Comparison of ENCODE assay signal across 31 cellular contexts in genomic region chr17:521561-522325, GRCh38.
DNase-seq lines count a peak whose midpoint lies in the region; ATAC-seq, FAIRE-seq and TF ChIP-seq lines count a peak whose summit lies in the region.
"Had no signal": no experiment of that assay in that cellular context is flagged by ENCODE, and none has a peak within 500 bp of the region (broad histone marks: within the 10 kb centered on the region; RNA-seq: fewer than 3 reads in every experiment).

No MANE protein-coding gene starts in this region.

- no peak for FAIRE-seq in astrocyte (lab: Jason Lieb, UNC)
- FAIRE-seq: bronchial epithelial cell, GM12891, small intestine, TTC549 had no signal

- H3K4me3 Mint-ChIP-seq in natural killer cell treated with Interleukin-12 subunit alpha and Interleukin-12 subunit beta and Interleukin-15 and Interleukin-18, amount 100 ng/mL, for 72 hours, result no peak overlapping the region
- H3K4me3 Mint-ChIP-seq in natural killer cell (no peak overlapping the region), astrocyte (ENCODE audit: unreplicated experiment) (peak overlapping the region; percentile 40)
- H3K4me3 Mint-ChIP-seq: activated CD8-positive, alpha-beta T cell treated with anti-CD3 and anti-CD28 coated beads, Interleukin-2, amount 10 ng/mL, durations not matched to agents 7 days and 5 days; CD8-positive, alpha-beta memory T cell; memory B cell; stimulated activated naive CD8-positive, alpha-beta T cell treated with anti-CD3 and anti-CD28 coated beads, Interleukin-15, amount 100 ng/mL, for 72 hours had no signal

- no peak overlapping the region for H3K4me3 ChIP-seq in astrocyte (ENCODE audit: insufficient read depth, low read depth, low read length)
- H3K4me3 ChIP-seq in uterus, result no peak overlapping the region
- H3K4me3 ChIP-seq: gastroesophageal sphincter, vagina had no signal

- H3K27ac Mint-ChIP-seq in natural killer cell treated with Interleukin-12 subunit alpha and Interleukin-12 subunit beta and Interleukin-15 and Interleukin-18, amount 100 ng/mL, for 72 hours, result peak overlapping the region; percentile 32 to 80
- H3K27ac Mint-ChIP-seq in natural killer cell (no peak overlapping the region), astrocyte (ENCODE audit: unreplicated experiment) (peak overlapping the region; percentile 93)
- H3K27ac Mint-ChIP-seq: memory B cell had no signal

- H3K36me3 Mint-ChIP-seq in natural killer cell treated with Interleukin-12 subunit alpha and Interleukin-12 subunit beta and Interleukin-15 and Interleukin-18, amount 100 ng/mL, for 72 hours, result no peaks in the 10 kb centered on the region
- H3K36me3 Mint-ChIP-seq in natural killer cell (peaks cover 5% of the 10 kb centered on the region), astrocyte (ENCODE audit: low read depth, unreplicated experiment) (peaks cover 20% of the 10 kb centered on the region)

- no peak for DNase-seq in natural killer cell treated with Interleukin-12 subunit alpha and Interleukin-12 subunit beta and Interleukin-15 and Interleukin-18, amount 100 ng/mL, for 72 hours (ENCODE audit: low spot score)
- DNase-seq in natural killer cell, result no peak
- DNase-seq in astrocyte (ENCODE audit: low read depth), result peak; percentile 71
- peak; percentile 83 for DNase-seq in iris pigment epithelial cell (ENCODE audit: low read depth)
- no peak for DNase-seq in NCI-H2107 (lab: John Stamatoyannopoulos, UW)
- no peak for DNase-seq in uterus
- DNase-seq in epidermal melanocyte (ENCODE audit: insufficient read length, low spot score), result no peak
- DNase-seq: activated CD4-positive, alpha-beta T cell treated with anti-CD3 and anti-CD28 coated beads for 1 hour; activated CD8-positive, alpha-beta T cell treated with anti-CD3 and anti-CD28 coated beads, Interleukin-2, amount 10 ng/mL, durations not matched to agents 7 days and 5 days; activated effector memory CD4-positive, alpha-beta T cell treated with anti-CD3 and anti-CD28 coated beads, Interleukin-2, amount 50 U/mL, for 16 hours; AML-193; CD8-positive, alpha-beta memory T cell; cortex of kidney; GOT3; hypothalamus; NCI-H1092 treated with DMSO at 0.1 percent for 48 hours; NCI-H187 treated with DMSO at 0.1 percent for 48 hours; SHP77 treated with DMSO at 0.1 percent for 48 hours; small intestine; stimulated activated CD4-positive, alpha-beta T cell treated with anti-CD3 and anti-CD28 coated beads, Interleukin-1b, Interleukin-23, amount 100 ng/mL, for 48 hours; stimulated activated CD8-positive, alpha-beta memory T cell treated with anti-CD3 and anti-CD28 coated beads, Interleukin-4, amount 100 ng/mL, for 48 hours; stimulated activated naive CD8-positive, alpha-beta T cell treated with anti-CD3 and anti-CD28 coated beads, Interleukin-15, amount 100 ng/mL, for 72 hours had no signal

- H3K79me2 ChIP-seq in astrocyte (ENCODE audit: insufficient read depth, low read length), result no peaks in the 10 kb centered on the region

- no peaks in the 10 kb centered on the region for H4K20me1 ChIP-seq in astrocyte (ENCODE audit: insufficient read depth, low read length)

- H2AFZ ChIP-seq in astrocyte (ENCODE audit: low read depth, low read length), result no peak overlapping the region

- H3K4me2 ChIP-seq in astrocyte (ENCODE audit: low read length), result peak overlapping the region; percentile 61

- ATAC-seq in natural killer cell treated with Interleukin-12 subunit alpha and Interleukin-12 subunit beta and Interleukin-15 and Interleukin-18, amount 100 ng/mL, for 72 hours, result no peak
- ATAC-seq in natural killer cell, result no peak
- ATAC-seq in HG02981 (IDR thresholded peaks at IDR 0.05; ENCODE audit: unreplicated experiment), result no peak
- ATAC-seq: activated CD8-positive, alpha-beta T cell treated with anti-CD3 and anti-CD28 coated beads, Interleukin-2, amount 10 ng/mL, durations not matched to agents 7 days and 5 days; gastroesophageal sphincter; left lobe of liver; Panc1; stimulated activated naive CD8-positive, alpha-beta T cell treated with anti-CD3 and anti-CD28 coated beads, Interleukin-15, amount 100 ng/mL, for 72 hours had no signal

- intact Hi-C loops in natural killer cell (cut with micrococcal nuclease) (no loop called here), uterus (cut with DNase I; ENCODE audit: low total_unique reads) (no loop called here)

- peak overlapping the region; percentile 63 for H3K27ac ChIP-seq in astrocyte (ENCODE audit: low read depth, low read length)
- peak overlapping the region in 1 of 2 donors; percentile 29 for H3K27ac ChIP-seq in uterus
- H3K27ac ChIP-seq: gastroesophageal sphincter, vagina had no signal

- no peaks in the 10 kb centered on the region for H3K27me3 ChIP-seq in astrocyte (ENCODE audit: insufficient read depth, low read length)
- no peaks in the 10 kb centered on the region for H3K27me3 ChIP-seq in uterus
- H3K27me3 ChIP-seq: gastroesophageal sphincter, vagina had no signal

- TF ChIP-seq CTCF in natural killer cell (IDR thresholded peaks at IDR 0.05) (no peak), astrocyte (IDR thresholded peaks at IDR 0.05; ENCODE audit: insufficient read depth, low read depth, low read length) (no peak), uterus (IDR thresholded peaks at IDR 0.05) (no peak)

- no peaks in the 10 kb centered on the region for H3K36me3 ChIP-seq in astrocyte (ENCODE audit: insufficient read depth, low read length)
- H3K36me3 ChIP-seq in uterus, result no peaks in the 10 kb centered on the region

- no peaks in the 10 kb centered on the region for H3K9me3 ChIP-seq in astrocyte (ENCODE audit: insufficient read depth, low read depth, low read length)
- no peaks in the 10 kb centered on the region for H3K9me3 ChIP-seq in uterus
- H3K9me3 ChIP-seq: gastroesophageal sphincter, vagina had no signal

- no peaks in the 10 kb centered on the region for H3K27me3 Mint-ChIP-seq in natural killer cell treated with Interleukin-12 subunit alpha and Interleukin-12 subunit beta and Interleukin-15 and Interleukin-18, amount 100 ng/mL, for 72 hours
- H3K27me3 Mint-ChIP-seq in natural killer cell (ENCODE audit: low read depth in 2 of 2), result no peaks in the 10 kb centered on the region
- no peaks in the 10 kb centered on the region for H3K27me3 Mint-ChIP-seq in astrocyte (ENCODE audit: low read depth, unreplicated experiment)
- H3K27me3 Mint-ChIP-seq: CD8-positive, alpha-beta memory T cell; memory B cell; stimulated activated naive CD8-positive, alpha-beta T cell treated with anti-CD3 and anti-CD28 coated beads, Interleukin-15, amount 100 ng/mL, for 72 hours had no signal

- peaks cover 28% of the 10 kb centered on the region for H3K4me1 ChIP-seq in astrocyte (ENCODE audit: insufficient read depth, low read length)
- H3K4me1 ChIP-seq in uterus, result no peaks in the 10 kb centered on the region
- H3K4me1 ChIP-seq: gastroesophageal sphincter, vagina had no signal

- TF ChIP-seq POLR2A in uterus (IDR thresholded peaks at IDR 0.05), result no peak

- peaks cover 5 to 6% of the 10 kb centered on the region in 2 donors for H3K4me1 Mint-ChIP-seq in natural killer cell treated with Interleukin-12 subunit alpha and Interleukin-12 subunit beta and Interleukin-15 and Interleukin-18, amount 100 ng/mL, for 72 hours (ENCODE audit: low read depth in 2 of 2)
- H3K4me1 Mint-ChIP-seq in natural killer cell (no peaks in the 10 kb centered on the region), astrocyte (ENCODE audit: low read depth, unreplicated experiment) (peaks cover 15% of the 10 kb centered on the region)
- H3K4me1 Mint-ChIP-seq: CD8-positive, alpha-beta memory T cell; stimulated activated naive CD8-positive, alpha-beta T cell treated with anti-CD3 and anti-CD28 coated beads, Interleukin-15, amount 100 ng/mL, for 72 hours had no signal

- peak overlapping the region; percentile 37 for H3K9ac ChIP-seq in astrocyte (ENCODE audit: low read length)

- H3K9me3 Mint-ChIP-seq in natural killer cell treated with Interleukin-12 subunit alpha and Interleukin-12 subunit beta and Interleukin-15 and Interleukin-18, amount 100 ng/mL, for 72 hours, result no peaks in the 10 kb centered on the region
- H3K9me3 Mint-ChIP-seq in natural killer cell (no peaks in the 10 kb centered on the region), astrocyte (ENCODE audit: unreplicated experiment) (no peaks in the 10 kb centered on the region)
- H3K9me3 Mint-ChIP-seq: CD8-positive, alpha-beta memory T cell; memory B cell; stimulated activated naive CD8-positive, alpha-beta T cell treated with anti-CD3 and anti-CD28 coated beads, Interleukin-15, amount 100 ng/mL, for 72 hours had no signal

Comparison
In these comparisons a context has a peak if more than half of its experiments do, and no peak if none do; other contexts are left out.
1. H3K27ac Mint-ChIP-seq: peak in natural killer cell treated with Interleukin-12 subunit alpha and Interleukin-12 subunit beta and Interleukin-15 and Interleukin-18, amount 100 ng/mL, for 72 hours (2 of 2) and astrocyte (single experiment); none in natural killer cell (0 of 2).
2. DNase-seq: peak in astrocyte (single experiment) and iris pigment epithelial cell (single experiment); none in natural killer cell treated with Interleukin-12 subunit alpha and Interleukin-12 subunit beta and Interleukin-15 and Interleukin-18, amount 100 ng/mL, for 72 hours (single experiment), natural killer cell (single experiment), NCI-H2107 (single experiment), uterus (0 of 2) and epidermal melanocyte (single experiment).